Comparison of ENCODE assay signal across 8 cellular contexts in genomic region chr19:15419413-15420025, GRCh38. TPM values are rescaled to one million over a fixed set of nuclear protein-coding genes. Genes with fewer than 3 reads are reported as not detected.
A peak's percentile ranks its signal among the peaks of the same experiment; 100 is the strongest.
DNase-seq lines count a peak whose midpoint lies in the region; ATAC-seq, FAIRE-seq and TF ChIP-seq lines count a peak whose summit lies in the region.

No MANE protein-coding gene starts in this region.

- FAIRE-seq in frontal cortex (lab: Jason Lieb, UNC), result no peak

- whole genome bisulfite sequencing in sigmoid colon, 2 donors, result 13 to 32% methylated on average over 16 of the region's 16 CpGs

- ATAC-seq in Panc1 (no peak), GM19397 (IDR thresholded peaks at IDR 0.05; ENCODE audit: unreplicated experiment) (no peak), GM18520 (IDR thresholded peaks at IDR 0.05; ENCODE audit: unreplicated experiment) (no peak), HG02678 (IDR thresholded peaks at IDR 0.05; ENCODE audit: unreplicated experiment) (no peak)

- in situ Hi-C loops in Panc1 (cut with HindIII; ENCODE audit: low pct_unique_long_range_greater_than_20kb, low sequenced_read_pairs), result no loop called here

- H3K27ac ChIP-seq in Panc1 (ENCODE audit: low read length), result peak overlapping the region; percentile 75
- H3K27ac ChIP-seq in sigmoid colon, result peak overlapping the region; percentile 67 to 92 (median 80)

- TF ChIP-seq CTCF in Panc1 (IDR thresholded peaks at IDR 0.05), result no peak
- no peak for TF ChIP-seq CTCF in epithelial cell of proximal tubule (conservative IDR thresholded peaks at IDR 0.05; ENCODE audit: low read depth, low read length)
- no peak for TF ChIP-seq CTCF in sigmoid colon (IDR thresholded peaks at IDR 0.05)

- POLR2A ChIA-PET in Panc1 (lab: Charles Lee), result interaction anchor here (0.8 kb wide), 1 partner anchor 39 kb away, joined by 4 read pairs; no protein-coding TSS in a partner anchor

- BruUV-seq in Panc1 (replicated peaks; lab: Mats Ljungman, UMichigan), result no TSS peak

- intact Hi-C loops in Panc1 (cut with micrococcal nuclease; ENCODE audit: unreplicated experiment), result loop anchor here (5.0 kb wide), 1 partner anchor 138 kb away; no protein-coding TSS in a partner anchor
- intact Hi-C loops in sigmoid colon (cut with DNase I), result loop anchor here (1.0 to 5.0 kb wide), 3 partner anchors 13 to 87 kb away; partner anchors contain the start of genes BRD4 and WIZ

- no peak for TF ChIP-seq POLR2A in sigmoid colon (IDR thresholded peaks at IDR 0.05)

- no peaks in the 10 kb centered on the region for H3K9me3 ChIP-seq in Panc1 (ENCODE audit: control insufficient read depth, insufficient read depth, low read depth, low read length)
- H3K9me3 ChIP-seq in sigmoid colon, result peaks cover 0 to 2% (median 0%) of the 10 kb centered on the region in 4 donors

- H3K36me3 ChIP-seq in Panc1 (ENCODE audit: control insufficient read depth, insufficient read depth, low read length) (peaks cover 9% of the 10 kb centered on the region; the same call in 1 of the 2 replicates), sigmoid colon (peaks cover 21 to 39% (median 23%) of the 10 kb centered on the region in 4 donors)

- no peak for TF ChIP-seq EP300 in sigmoid colon (IDR thresholded peaks at IDR 0.05)

- CTCF ChIA-PET in Panc1 (lab: Charles Lee), result interaction anchor here (0.5 to 2.2 kb wide), 5 partner anchors 10 to 136 kb away, joined by 3 to 23 read pairs (median 3); no protein-coding TSS in a partner anchor

- peaks cover 13% of the 10 kb centered on the region for H3K4me1 ChIP-seq in Panc1 (ENCODE audit: control insufficient read depth, insufficient read depth, low read length)
- H3K4me1 ChIP-seq in sigmoid colon, result peaks cover 0 to 42% (median 36%) of the 10 kb centered on the region in 4 donors

- DNase-seq in GM04503 (ENCODE audit: low read depth) (peak; percentile 14), Panc1 (ENCODE audit: low read depth, low spot score) (no peak), epithelial cell of proximal tubule (ENCODE audit: low read depth) (no peak), sigmoid colon (no peak), frontal cortex (ENCODE audit: low spot score in 2 of 2) (no peak)

- no peaks in the 10 kb centered on the region for H3K27me3 ChIP-seq in Panc1 (ENCODE audit: control insufficient read depth, insufficient read depth, low read length)
- H3K27me3 ChIP-seq in sigmoid colon, result no peaks in the 10 kb centered on the region

- H3K4me3 ChIP-seq in Panc1 (ENCODE audit: low read depth in 2 of 2, low read length in 2 of 2) (peak overlapping the region; percentile 70 to 97), epithelial cell of proximal tubule (ENCODE audit: low read depth, low read length) (peak overlapping the region; percentile 62), sigmoid colon (peak overlapping the region; percentile 73 to 81 (median 78))

RNA-seq across cellular contexts. Expression of gene AKAP8L, which starts 0.7 kb away (rescaled TPM):
- total RNA-seq in Panc1 (2021; ENCODE audit: unreplicated experiment) (65.5 TPM), epithelial cell of proximal tubule (52.2 and 89.9 TPM in 2 replicates), sigmoid colon (100 to 1,000 TPM in 2 of 4 donors, 10 to 100 TPM in 2; 90.5 to 145 (median 101) TPM), frontal cortex (65.2 TPM)
- 63.6 TPM for polyA plus RNA-seq in Panc1 (2012; ENCODE audit: insufficient read length)
- 10 to 100 TPM; 15.0 to 67.5 (median 22.8) TPM for polyA plus RNA-seq in sigmoid colon

RNA-seq across cellular contexts. Expression of gene WIZ, which starts 30.2 kb away (rescaled TPM):
- total RNA-seq in Panc1 (2021; ENCODE audit: unreplicated experiment) (41.9 TPM), epithelial cell of proximal tubule (19.9 and 32.5 TPM in 2 replicates), sigmoid colon (10 to 100 TPM; 16.3 to 49.6 (median 28.4) TPM), frontal cortex (10.6 TPM)
- polyA plus RNA-seq in Panc1 (2012; ENCODE audit: insufficient read length), result 35.3 TPM
- 10 to 100 TPM in 1 of 3 donors, 1 to 10 TPM in 2; 7.8 to 18.3 (median 9.2) TPM for polyA plus RNA-seq in sigmoid colon

RNA-seq across cellular contexts. Expression of gene AKAP8, which starts 39.9 kb away (rescaled TPM):
- total RNA-seq in Panc1 (2021; ENCODE audit: unreplicated experiment) (50.8 TPM), epithelial cell of proximal tubule (14.1 and 23.8 TPM in 2 replicates), sigmoid colon (10 to 100 TPM; 15.0 to 43.8 (median 21.4) TPM), frontal cortex (9.8 TPM)
- polyA plus RNA-seq in Panc1 (2012; ENCODE audit: insufficient read length), result 38.6 TPM
- polyA plus RNA-seq in sigmoid colon, result 10 to 100 TPM; 11.4 to 19.8 (median 11.6) TPM

RNA-seq across cellular contexts. Expression of gene RASAL3, which starts 44.8 kb away (rescaled TPM):
- 0.10 TPM for total RNA-seq in Panc1 (2021; ENCODE audit: unreplicated experiment)
- polyA plus RNA-seq in Panc1 (2012; ENCODE audit: insufficient read length), result not detected
- total RNA-seq in epithelial cell of proximal tubule, result not detected in 2 replicates
- 1 to 10 TPM; 1.1 to 2.0 (median 1.5) TPM for total RNA-seq in sigmoid colon
- polyA plus RNA-seq in sigmoid colon, result 10 to 100 TPM in 1 of 3 donors, 1 to 10 TPM in 1, under 1 TPM in 1; 0.60 to 20.3 (median 1.6) TPM
- total RNA-seq in frontal cortex, result 0.41 TPM

RNA-seq across cellular contexts. Expression of gene PGLYRP2, which starts 59.8 kb away (rescaled TPM):
- total RNA-seq in Panc1 (2021; ENCODE audit: unreplicated experiment), result not detected
- not detected for polyA plus RNA-seq in Panc1 (2012; ENCODE audit: insufficient read length)
- total RNA-seq in epithelial cell of proximal tubule, result not detected in 2 replicates
- total RNA-seq in sigmoid colon, result not detected
- under 1 TPM in 1 of 3 donors, not detected in 2; 0.60 TPM for polyA plus RNA-seq in sigmoid colon
- not detected for total RNA-seq in frontal cortex
